ENCODE assay signal across 14 cellular contexts in the genomic region with DNA sequence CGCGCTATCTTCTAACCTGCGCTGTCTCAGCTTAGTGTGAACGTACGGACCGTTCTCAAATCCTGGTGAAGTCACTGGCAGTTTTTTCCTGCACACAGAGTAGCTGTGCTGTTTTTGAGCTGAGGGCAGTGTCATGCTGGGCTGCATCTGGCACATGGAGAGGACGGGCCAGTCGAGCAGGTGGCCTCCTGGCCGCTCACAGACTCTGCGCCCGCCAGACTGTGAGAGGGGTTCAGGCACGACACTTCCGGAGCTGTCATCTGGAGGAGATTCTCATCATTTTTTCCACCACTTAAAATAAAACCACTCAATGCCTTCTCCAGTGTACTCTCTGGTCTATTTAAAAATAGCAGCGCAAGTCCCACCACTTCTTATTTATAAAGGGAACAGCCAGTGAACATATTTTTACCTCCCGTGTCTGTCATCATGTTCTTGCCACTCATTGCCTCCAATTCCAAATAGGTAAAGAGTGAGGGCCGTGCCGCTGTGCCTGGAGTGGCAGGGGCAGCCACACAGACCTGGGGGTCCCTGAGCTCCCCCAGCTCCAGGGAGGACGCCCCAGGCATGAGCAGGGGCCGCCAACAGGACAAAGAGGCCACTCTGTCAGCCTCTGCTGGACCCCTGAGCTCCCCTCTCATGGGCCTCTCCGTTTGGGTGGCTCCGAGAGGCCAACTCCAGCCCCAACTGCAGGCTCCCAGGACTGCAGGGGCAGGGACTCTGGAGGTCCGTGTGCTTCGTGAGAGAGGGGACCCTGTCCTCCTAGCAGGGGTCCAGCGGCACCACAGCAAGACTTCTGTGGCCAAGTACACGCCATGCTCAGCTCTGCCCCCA. TPM values are rescaled to one million over a fixed set of nuclear protein-coding genes. Genes with fewer than 3 reads are reported as not detected.
DNase-seq lines count a peak whose midpoint lies in the region; ATAC-seq and TF ChIP-seq lines count a peak whose summit lies in the region.
"Had no signal": no experiment of that assay in that cellular context is flagged by ENCODE, and none has a peak within 500 bp of the region (broad histone marks: within the 10 kb centered on the region; RNA-seq: fewer than 3 reads in every experiment).

No MANE protein-coding gene starts in this region.

- intact Hi-C loops in thyroid gland (cut with DNase I) = no loop called here

- no peaks in the 10 kb centered on the region for H3K9me3 Mint-ChIP-seq in WTC11
- H3K9me3 Mint-ChIP-seq: activated T-cell treated with anti-CD3 and anti-CD28 coated beads, Interleukin-2, amount 50 U/mL, for 4 hours had no signal

- H3K9me3 ChIP-seq in thyroid gland = no peaks in the 10 kb centered on the region

- no peak for TF ChIP-seq CTCF in WTC11 (IDR thresholded peaks at IDR 0.05)
- TF ChIP-seq CTCF in thyroid gland (IDR thresholded peaks at IDR 0.05) = no peak

- no peak overlapping the region for H3K4me3 ChIP-seq in thyroid gland (replicated peaks in 1 of 3)

- H3K27me3 Mint-ChIP-seq in WTC11 (ENCODE audit: low read depth) = no peaks in the 10 kb centered on the region

- no peaks in the 10 kb centered on the region for H3K36me3 ChIP-seq in thyroid gland

- H3K4me1 ChIP-seq in thyroid gland = peaks cover 0 to 8% of the 10 kb centered on the region in 2 donors

- no peak overlapping the region for H3K27ac Mint-ChIP-seq in WTC11

- H3K36me3 Mint-ChIP-seq in WTC11 = no peaks in the 10 kb centered on the region

- 52 to 55% methylated on average over 20 to 21 of the region's 25 CpGs for WGBS in thyroid gland, 2 donors

- peaks cover 5% of the 10 kb centered on the region for H3K4me1 Mint-ChIP-seq in WTC11

- POLR2A ChIA-PET in WTC11 (lab: Charles Lee) = no interaction called here

- DNase-seq in DMS79 treated with DMSO at 0.1 percent for 48 hours (lab: John Stamatoyannopoulos, UW) = peak; percentile 42
- no peak for DNase-seq in DMS79 (lab: John Stamatoyannopoulos, UW)
- peak; percentile 7 for DNase-seq in WTC11 (ENCODE audit: low spot score)
- peak; percentile 24 for DNase-seq in inferior parietal cortex (ENCODE audit: extremely low spot score)
- peak; percentile 37 to 46 for DNase-seq in thyroid gland
- DNase-seq in germinal center (ENCODE audit: low spot score) = no peak
- DNase-seq in SK-N-DZ (ENCODE audit: low spot score) = no peak
- DNase-seq: activated T-cell treated with anti-CD3 and anti-CD28 coated beads, Interleukin-2, amount 50 U/mL, for 4 hours; DND-41; NCI-H2227 treated with DMSO at 0.1 percent for 48 hours; SIG-M5 had no signal

- H3K4me3 Mint-ChIP-seq in WTC11 = no peak overlapping the region
- H3K4me3 Mint-ChIP-seq: activated T-cell treated with anti-CD3 and anti-CD28 coated beads, Interleukin-2, amount 50 U/mL, for 4 hours had no signal

- no peak for ATAC-seq in WTC11
- no peak for ATAC-seq in HG03097 (IDR thresholded peaks at IDR 0.05; ENCODE audit: low FRiP score, unreplicated experiment)
- ATAC-seq: activated CD4-positive, CD25-positive, alpha-beta regulatory T cell treated with anti-CD3 and anti-CD28 coated beads, Interleukin-2, amount 50 U/mL, for 24 hours; activated T-cell treated with anti-CD3 and anti-CD28 coated beads, Interleukin-2, amount 50 U/mL, for 4 hours had no signal

- CTCF ChIA-PET in WTC11 (lab: Charles Lee) = interaction anchor here (0.5 kb wide), 1 partner anchor 108 kb away, joined by 3 read pairs; no protein-coding TSS in a partner anchor

- H3K27me3 ChIP-seq in thyroid gland = no peaks in the 10 kb centered on the region

- H3K27ac ChIP-seq in thyroid gland = peak overlapping the region in 1 of 3 donors; percentile 57
- H3K27ac ChIP-seq: KMS-11 had no signal

- no peak for TF ChIP-seq POLR2A in thyroid gland (IDR thresholded peaks at IDR 0.05)

TF ChIP-seq in WTC11, 78 proteins besides CTCF, POLR2A, EP300 and RAD21:
- TF ChIP-seq, protein P1, sequence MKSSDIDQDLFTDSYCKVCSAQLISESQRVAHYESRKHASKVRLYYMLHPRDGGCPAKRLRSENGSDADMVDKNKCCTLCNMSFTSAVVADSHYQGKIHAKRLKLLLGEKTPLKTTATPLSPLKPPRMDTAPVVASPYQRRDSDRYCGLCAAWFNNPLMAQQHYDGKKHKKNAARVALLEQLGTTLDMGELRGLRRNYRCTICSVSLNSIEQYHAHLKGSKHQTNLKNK (CRISPR knock-in tag; IDR thresholded peaks at IDR 0.05) = no peak
- TF ChIP-seq, protein P2, sequence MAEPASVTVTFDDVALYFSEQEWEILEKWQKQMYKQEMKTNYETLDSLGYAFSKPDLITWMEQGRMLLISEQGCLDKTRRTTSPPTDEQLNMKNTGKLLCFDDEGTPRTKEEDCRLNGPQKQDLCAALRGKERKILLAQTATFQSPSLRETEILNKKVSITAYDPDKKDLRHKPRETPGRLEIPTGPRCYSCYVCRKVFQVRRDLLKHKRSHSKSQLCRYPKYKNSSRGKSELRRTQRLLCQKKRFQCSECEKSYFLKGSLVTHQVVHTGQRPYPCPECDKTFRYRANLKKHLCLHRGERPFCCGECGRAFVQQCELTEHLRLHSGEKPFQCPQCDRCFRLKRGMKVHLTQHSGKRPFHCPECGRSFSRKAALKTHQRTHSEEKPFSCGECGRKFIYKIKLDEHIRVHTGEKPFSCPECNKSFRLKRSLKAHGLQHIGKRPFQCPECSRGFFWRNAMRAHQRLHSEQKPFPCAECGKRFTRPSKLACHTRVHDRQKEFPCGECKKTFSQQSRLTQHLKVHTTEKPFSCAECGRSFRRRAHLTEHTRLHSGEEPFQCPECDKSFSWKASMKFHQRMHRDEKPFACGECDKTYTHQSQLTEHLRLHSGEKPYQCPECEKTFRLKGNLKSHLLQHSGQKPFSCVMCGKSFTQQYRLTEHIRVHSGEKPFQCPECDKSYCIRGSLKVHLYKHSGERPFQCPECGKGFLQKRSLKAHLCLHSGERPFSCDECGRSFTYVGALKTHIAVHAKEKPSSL (CRISPR knock-in tag; conservative IDR thresholded peaks at IDR 0.05) = no peak
- TF ChIP-seq, protein P3, sequence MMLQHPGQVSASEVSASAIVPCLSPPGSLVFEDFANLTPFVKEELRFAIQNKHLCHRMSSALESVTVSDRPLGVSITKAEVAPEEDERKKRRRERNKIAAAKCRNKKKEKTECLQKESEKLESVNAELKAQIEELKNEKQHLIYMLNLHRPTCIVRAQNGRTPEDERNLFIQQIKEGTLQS (CRISPR knock-in tag; conservative IDR thresholded peaks at IDR 0.05) = no peak
- TF ChIP-seq TCF7 (CRISPR knock-in tag; IDR thresholded peaks at IDR 0.05; ENCODE audit: low read depth) = no peak
- TF ChIP-seq, protein P4, sequence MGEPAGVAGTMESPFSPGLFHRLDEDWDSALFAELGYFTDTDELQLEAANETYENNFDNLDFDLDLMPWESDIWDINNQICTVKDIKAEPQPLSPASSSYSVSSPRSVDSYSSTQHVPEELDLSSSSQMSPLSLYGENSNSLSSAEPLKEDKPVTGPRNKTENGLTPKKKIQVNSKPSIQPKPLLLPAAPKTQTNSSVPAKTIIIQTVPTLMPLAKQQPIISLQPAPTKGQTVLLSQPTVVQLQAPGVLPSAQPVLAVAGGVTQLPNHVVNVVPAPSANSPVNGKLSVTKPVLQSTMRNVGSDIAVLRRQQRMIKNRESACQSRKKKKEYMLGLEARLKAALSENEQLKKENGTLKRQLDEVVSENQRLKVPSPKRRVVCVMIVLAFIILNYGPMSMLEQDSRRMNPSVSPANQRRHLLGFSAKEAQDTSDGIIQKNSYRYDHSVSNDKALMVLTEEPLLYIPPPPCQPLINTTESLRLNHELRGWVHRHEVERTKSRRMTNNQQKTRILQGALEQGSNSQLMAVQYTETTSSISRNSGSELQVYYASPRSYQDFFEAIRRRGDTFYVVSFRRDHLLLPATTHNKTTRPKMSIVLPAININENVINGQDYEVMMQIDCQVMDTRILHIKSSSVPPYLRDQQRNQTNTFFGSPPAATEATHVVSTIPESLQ (CRISPR knock-in tag; IDR thresholded peaks at IDR 0.05) = no peak
- TF ChIP-seq ZNF121 (CRISPR knock-in tag; IDR thresholded peaks at IDR 0.05) = no peak
- no peak for TF ChIP-seq HMGA2 (CRISPR knock-in tag; IDR thresholded peaks at IDR 0.05)
- TF ChIP-seq KAT7 (CRISPR knock-in tag; IDR thresholded peaks at IDR 0.05; ENCODE audit: borderline replicate concordance) = no peak
- TF ChIP-seq GRHL2 (CRISPR knock-in tag; IDR thresholded peaks at IDR 0.05; ENCODE audit: insufficient replicate concordance, severe bottlenecking) = no peak
- TF ChIP-seq RORB (CRISPR knock-in tag; IDR thresholded peaks at IDR 0.05) = no peak
- TF ChIP-seq, protein P5, sequence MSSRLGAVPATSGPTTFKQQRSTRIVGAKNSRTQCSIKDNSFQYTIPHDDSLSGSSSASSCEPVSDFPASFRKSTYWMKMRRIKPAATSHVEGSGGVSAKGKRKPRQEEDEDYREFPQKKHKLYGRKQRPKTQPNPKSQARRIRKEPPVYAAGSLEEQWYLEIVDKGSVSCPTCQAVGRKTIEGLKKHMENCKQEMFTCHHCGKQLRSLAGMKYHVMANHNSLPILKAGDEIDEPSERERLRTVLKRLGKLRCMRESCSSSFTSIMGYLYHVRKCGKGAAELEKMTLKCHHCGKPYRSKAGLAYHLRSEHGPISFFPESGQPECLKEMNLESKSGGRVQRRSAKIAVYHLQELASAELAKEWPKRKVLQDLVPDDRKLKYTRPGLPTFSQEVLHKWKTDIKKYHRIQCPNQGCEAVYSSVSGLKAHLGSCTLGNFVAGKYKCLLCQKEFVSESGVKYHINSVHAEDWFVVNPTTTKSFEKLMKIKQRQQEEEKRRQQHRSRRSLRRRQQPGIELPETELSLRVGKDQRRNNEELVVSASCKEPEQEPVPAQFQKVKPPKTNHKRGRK (CRISPR knock-in tag; IDR thresholded peaks at IDR 0.05; ENCODE audit: borderline replicate concordance) = no peak
- TF ChIP-seq ATF1 (CRISPR knock-in tag; IDR thresholded peaks at IDR 0.05) = no peak

RNA-seq across cellular contexts. Expression of a gene that starts 36.9 kb away (rescaled TPM):
- total RNA-seq in WTC11 (2021) = 59.0 to 62.0 TPM (median 60.0 TPM) in 3 replicates
- total RNA-seq in thyroid gland = 1 to 10 TPM; 1.7 to 5.7 (median 5.1) TPM
- 1.8 and 1.9 TPM in 2 replicates for polyA plus RNA-seq in SK-N-DZ (2014; cell fraction: cytosol; rRNA removed)
- 0.77 and 2.4 TPM in 2 replicates for polyA plus RNA-seq in SK-N-DZ (2014; cell fraction: nucleus; rRNA removed)

RNA-seq across cellular contexts. Expression of a gene that starts 52.5 kb away (rescaled TPM):
- 1.0 to 1.5 TPM (median 1.4 TPM) in 3 replicates for total RNA-seq in WTC11 (2021)
- 1 to 10 TPM in 2 of 4 donors, under 1 TPM in 2; 0.20 to 2.0 (median 1.0) TPM for total RNA-seq in thyroid gland
- polyA plus RNA-seq in SK-N-DZ (2014; cell fraction: cytosol; rRNA removed) = 1.8 and 1.9 TPM in 2 replicates
- polyA plus RNA-seq in SK-N-DZ (2014; cell fraction: nucleus; rRNA removed) = 1.0 and 1.6 TPM in 2 replicates

Comparison
In these comparisons a context has a peak if more than half of its experiments do, and no peak if none do; other contexts are left out.
1. DNase-seq: peak in DMS79 treated with DMSO at 0.1 percent for 48 hours (single experiment), WTC11 (single experiment), inferior parietal cortex (single experiment) and thyroid gland (2 of 2); none in DMS79 (single experiment), germinal center (single experiment) and SK-N-DZ (single experiment).